8 cellular contexts compared by ENCODE assay signal in genomic region chr11:134224710-134225662, GRCh38. TPM values are rescaled to one million over a fixed set of nuclear protein-coding genes. Genes with fewer than 3 reads are reported as not detected.
DNase-seq lines count a peak whose midpoint lies in the region; ATAC-seq and TF ChIP-seq lines count a peak whose summit lies in the region.

No MANE protein-coding gene starts in this region.

- no peak for TF ChIP-seq CTCF in SU-DHL-6 (IDR thresholded peaks at IDR 0.05; ENCODE audit: insufficient read depth, low read length, poor library complexity, severe bottlenecking)
- no peak for TF ChIP-seq CTCF in right atrium auricular region (IDR thresholded peaks at IDR 0.05)
- TF ChIP-seq CTCF in psoas muscle (IDR thresholded peaks at IDR 0.05), result no peak

- H3K9me2 ChIP-seq in SU-DHL-6 (replicated peaks; ENCODE audit: insufficient read depth, low read length), result no peaks in the 10 kb centered on the region

- H3K9ac ChIP-seq in SU-DHL-6 (ENCODE audit: low read length), result peak overlapping the region; percentile 78

- 0 to 1% (median 0%) methylated on average over 63 to 93 of the region's 93 CpGs for whole genome bisulfite sequencing in psoas muscle, 3 donors

- H3K27ac Mint-ChIP-seq in IgD-negative memory B cell, result peak overlapping the region; percentile 49 to 98 (median 93)
- H3K27ac Mint-ChIP-seq in activated naive CD8-positive, alpha-beta T cell treated with anti-CD3 and anti-CD28 coated beads, Interleukin-2, amount 50 U/mL, for 24 hours, result peak overlapping the region; percentile 90

- peak; percentile 78 for DNase-seq in D341Med (ENCODE audit: low spot score)
- DNase-seq in activated naive CD8-positive, alpha-beta T cell treated with anti-CD3 and anti-CD28 coated beads, Interleukin-2, amount 50 U/mL, for 24 hours, result peak; percentile 71
- peak; percentile 74 for DNase-seq in right atrium auricular region (ENCODE audit: low spot score)
- DNase-seq in psoas muscle, result peak; percentile 66 to 80

- H3K4me3 ChIP-seq in SU-DHL-6 (ENCODE audit: insufficient read depth, low read length, poor library complexity, severe bottlenecking) (peak overlapping the region; percentile 71), right atrium auricular region (peak overlapping the region; percentile 88 to 89), psoas muscle (peak overlapping the region; percentile 88)

- H3K4me2 ChIP-seq in SU-DHL-6 (ENCODE audit: low read depth, low read length, poor library complexity, severe bottlenecking), result peak overlapping the region; percentile 71

- H3K4me3 Mint-ChIP-seq in IgD-negative memory B cell, result peak overlapping the region; percentile 92 to 99 (median 93)
- H3K4me3 Mint-ChIP-seq in activated naive CD8-positive, alpha-beta T cell treated with anti-CD3 and anti-CD28 coated beads, Interleukin-2, amount 50 U/mL, for 24 hours, result peak overlapping the region; percentile 91

- H3K4me1 Mint-ChIP-seq in IgD-negative memory B cell, result peaks cover 27 to 48% (median 35%) of the 10 kb centered on the region in 3 donors
- peaks cover 75% of the 10 kb centered on the region for H3K4me1 Mint-ChIP-seq in activated naive CD8-positive, alpha-beta T cell treated with anti-CD3 and anti-CD28 coated beads, Interleukin-2, amount 50 U/mL, for 24 hours

- peaks cover 0 to 45% of the 10 kb centered on the region in 2 donors for H3K4me1 ChIP-seq in right atrium auricular region
- H3K4me1 ChIP-seq in psoas muscle, result peaks cover 24% of the 10 kb centered on the region

- H3K27ac ChIP-seq in SU-DHL-6 (ENCODE audit: low read depth, low read length) (no peak overlapping the region), right atrium auricular region (peak overlapping the region; percentile 94 to 96), psoas muscle (peak overlapping the region; percentile 97)

- peaks cover 3% of the 10 kb centered on the region for H3K36me3 Mint-ChIP-seq in IgD-negative memory B cell
- peaks cover 28% of the 10 kb centered on the region for H3K36me3 Mint-ChIP-seq in activated naive CD8-positive, alpha-beta T cell treated with anti-CD3 and anti-CD28 coated beads, Interleukin-2, amount 50 U/mL, for 24 hours (ENCODE audit: low read depth)

- H3K79me2 ChIP-seq in SU-DHL-6 (ENCODE audit: insufficient read depth, low read length), result peaks cover 34% of the 10 kb centered on the region

- H2AFZ ChIP-seq in SU-DHL-6 (ENCODE audit: low read depth, low read length, severe bottlenecking), result no peak overlapping the region

- H4K20me1 ChIP-seq in SU-DHL-6 (ENCODE audit: low read depth, low read length), result peaks cover 12% of the 10 kb centered on the region; the same call in 1 of the 2 replicates

- no peaks in the 10 kb centered on the region for H3K27me3 ChIP-seq in SU-DHL-6 (ENCODE audit: low read length)
- no peaks in the 10 kb centered on the region for H3K27me3 ChIP-seq in right atrium auricular region
- no peaks in the 10 kb centered on the region for H3K27me3 ChIP-seq in psoas muscle (ENCODE audit: insufficient read depth in 3 of 3, low read length in 2 of 3)

- H3K36me3 ChIP-seq in SU-DHL-6 (ENCODE audit: low read length), result no peaks in the 10 kb centered on the region
- H3K36me3 ChIP-seq in right atrium auricular region, result no peaks in the 10 kb centered on the region
- peaks cover 0 to 20% of the 10 kb centered on the region in 2 donors for H3K36me3 ChIP-seq in psoas muscle (ENCODE audit: insufficient read depth in 1 of 2, low read depth in 1 of 2)

- H3F3A ChIP-seq in SU-DHL-6 (ENCODE audit: insufficient read depth), result no peaks in the 10 kb centered on the region

- ATAC-seq in GM21515 (IDR thresholded peaks at IDR 0.05; ENCODE audit: unreplicated experiment) (peak; percentile 20), psoas muscle (peak; percentile 33 to 54 (median 44)), HG02970 (IDR thresholded peaks at IDR 0.05; ENCODE audit: low FRiP score, unreplicated experiment) (no peak)
- ATAC-seq in activated naive CD8-positive, alpha-beta T cell treated with anti-CD3 and anti-CD28 coated beads, Interleukin-2, amount 50 U/mL, for 24 hours, result peak; percentile 39

- no peaks in the 10 kb centered on the region for H3K9me3 ChIP-seq in SU-DHL-6 (ENCODE audit: insufficient read depth, low read length)
- no peaks in the 10 kb centered on the region for H3K9me3 ChIP-seq in right atrium auricular region
- no peaks in the 10 kb centered on the region for H3K9me3 ChIP-seq in psoas muscle

- H3K9me3 Mint-ChIP-seq in IgD-negative memory B cell, result no peaks in the 10 kb centered on the region
- H3K9me3 Mint-ChIP-seq in activated naive CD8-positive, alpha-beta T cell treated with anti-CD3 and anti-CD28 coated beads, Interleukin-2, amount 50 U/mL, for 24 hours, result no peaks in the 10 kb centered on the region

- peaks cover 16% of the 10 kb centered on the region for H3K27me3 Mint-ChIP-seq in IgD-negative memory B cell
- peaks cover 3% of the 10 kb centered on the region for H3K27me3 Mint-ChIP-seq in activated naive CD8-positive, alpha-beta T cell treated with anti-CD3 and anti-CD28 coated beads, Interleukin-2, amount 50 U/mL, for 24 hours

- intact Hi-C loops in psoas muscle (cut with DNase I), result no loop called here

RNA-seq across cellular contexts. Expression of gene VPS26B, which starts 0.5 kb away (rescaled TPM):
- polyA plus RNA-seq in IgD-negative memory B cell, result 11.8 TPM
- 10 to 100 TPM; 24.9 to 25.1 TPM for total RNA-seq in right atrium auricular region
- total RNA-seq in psoas muscle, result 10 to 100 TPM; 12.2 to 21.8 (median 18.5) TPM
- 10 to 100 TPM; 14.0 to 34.8 (median 22.7) TPM for polyA plus RNA-seq in psoas muscle

RNA-seq across cellular contexts. Expression of gene NCAPD3, which starts 1.2 kb away (rescaled TPM):
- polyA plus RNA-seq in IgD-negative memory B cell (8.1 TPM), psoas muscle (1 to 10 TPM; 2.8 to 8.7 (median 3.0) TPM)
- total RNA-seq in right atrium auricular region (1 to 10 TPM; 4.0 to 5.5 TPM), psoas muscle (1 to 10 TPM; 5.3 to 7.6 (median 5.7) TPM)

RNA-seq across cellular contexts. Expression of gene THYN1, which starts 28.2 kb away (rescaled TPM):
- polyA plus RNA-seq in IgD-negative memory B cell (77.4 TPM), psoas muscle (10 to 100 TPM; 20.4 to 33.5 (median 26.9) TPM)
- total RNA-seq in right atrium auricular region (10 to 100 TPM; 35.8 to 47.1 TPM), psoas muscle (10 to 100 TPM; 14.9 to 31.6 (median 16.8) TPM)

RNA-seq across cellular contexts. Expression of gene ACAD8, which starts 28.4 kb away (rescaled TPM):
- polyA plus RNA-seq in IgD-negative memory B cell (14.2 TPM), psoas muscle (10 to 100 TPM; 20.4 to 34.6 (median 28.2) TPM)
- total RNA-seq in right atrium auricular region (10 to 100 TPM; 17.6 to 32.9 TPM), psoas muscle (10 to 100 TPM; 22.9 to 33.9 (median 30.1) TPM)

RNA-seq across cellular contexts. Expression of gene GLB1L3, which starts 51.2 kb away (rescaled TPM):
- polyA plus RNA-seq in IgD-negative memory B cell, result 0.19 TPM
- not detected for total RNA-seq in right atrium auricular region
- not detected for total RNA-seq in psoas muscle
- polyA plus RNA-seq in psoas muscle, result not detected
